24 cellular contexts compared by ENCODE assay signal in the genomic region with DNA sequence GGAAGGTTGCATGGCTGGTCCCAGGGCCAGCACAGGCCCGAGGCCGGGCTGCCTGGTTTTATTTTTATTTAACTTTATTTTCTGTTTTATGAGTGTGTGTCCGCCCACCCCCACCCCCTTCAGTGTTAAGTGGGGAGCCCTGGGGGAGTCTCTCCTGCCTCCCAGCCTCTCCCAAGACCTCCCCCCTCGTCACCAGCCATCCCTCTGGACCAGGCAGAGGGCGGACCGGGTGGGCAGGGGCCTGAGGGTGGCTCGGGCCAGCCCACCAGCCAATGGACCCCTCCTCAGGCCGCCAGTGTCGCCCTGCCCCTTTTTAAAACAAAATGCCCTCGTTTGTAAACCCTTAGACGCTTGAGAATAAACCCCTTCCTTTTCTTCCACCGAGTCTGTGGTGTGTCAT. TPM values are rescaled to one million over a fixed set of nuclear protein-coding genes. Genes with fewer than 3 reads are reported as not detected.
"Had no signal": no experiment of that assay in that cellular context is flagged by ENCODE, and none has a peak within 500 bp of the region (broad histone marks: within the 10 kb centered on the region; RNA-seq: fewer than 3 reads in every experiment).

No MANE protein-coding gene starts in this region.

- ATAC-seq: activated CD4-positive, alpha-beta T cell treated with anti-CD3 and anti-CD28 coated beads for 36 hours; activated T-helper 17 cell treated with anti-CD3 and anti-CD28 coated beads, Interleukin-2, amount 50 U/mL, for 72 hours; T-cell had no signal

- DNase-seq: activated CD4-positive, alpha-beta memory T cell treated with anti-CD3 and anti-CD28 coated beads, Interleukin-2, amount 10 ng/mL, durations not matched to agents 7 days and 5 days; activated CD4-positive, alpha-beta T cell treated with anti-CD3 and anti-CD28 coated beads for 36 hours; activated CD4-positive, alpha-beta T cell treated with anti-CD3 and anti-CD28 coated beads, Interleukin-2, amount 50 U/mL, for 1 hour; activated gamma-delta T cell; activated naive CD4-positive, alpha-beta T cell treated with anti-CD3 and anti-CD28 coated beads for 36 hours; activated T-cell treated with anti-CD3 and anti-CD28 coated beads for 4 hours; activated T-cell treated with anti-CD3 and anti-CD28 coated beads, Interleukin-2, amount 50 U/mL, for 48 hours; brain microvascular endothelial cell; cerebellar nuclear complex; NCI-H1048; NCI-H146; NCI-H187 treated with DMSO at 0.1 percent for 48 hours; NCI-H2081 treated with DMSO at 0.1 percent for 48 hours; NCI-H446; SHP77 treated with DMSO at 0.1 percent for 48 hours; T-cell; T-helper 2 cell; T1000 had no signal

- FAIRE-seq: RCC 7860 had no signal

- H3K4me3 ChIP-seq: cardiac muscle cell had no signal

- H3K27ac ChIP-seq: brain microvascular endothelial cell, cardiac muscle cell, VCaP had no signal

RNA-seq across cellular contexts. Expression of a gene that starts 0.5 kb away (rescaled TPM):
- total RNA-seq: SK-MEL-5 had no signal

RNA-seq across cellular contexts. Expression of a gene that starts 11.8 kb away (rescaled TPM):
- total RNA-seq: activated CD4-positive, alpha-beta memory T cell treated with anti-CD3 and anti-CD28 coated beads, Interleukin-2, amount 10 ng/mL, durations not matched to agents 7 days and 5 days had no signal

RNA-seq across cellular contexts. Expression of a gene that starts 25.8 kb away (rescaled TPM):
- total RNA-seq: activated CD4-positive, alpha-beta memory T cell treated with anti-CD3 and anti-CD28 coated beads, Interleukin-2, amount 10 ng/mL, durations not matched to agents 7 days and 5 days; activated CD4-positive, alpha-beta T cell treated with anti-CD3 and anti-CD28 coated beads for 36 hours; activated CD8-positive, alpha-beta memory T cell treated with anti-CD3 and anti-CD28 coated beads for 36 hours; activated naive CD4-positive, alpha-beta T cell treated with anti-CD3 and anti-CD28 coated beads for 36 hours; activated T-helper 17 cell treated with anti-CD3 and anti-CD28 coated beads, Interleukin-2, amount 50 U/mL, for 72 hours had no signal
- polyA plus RNA-seq: cardiac muscle cell had no signal
